Comparison of ENCODE assay signal across 21 cellular contexts in genomic region chr2:46806526-46806925, GRCh38.
DNase-seq lines count a peak whose midpoint lies in the region; ATAC-seq and TF ChIP-seq lines count a peak whose summit lies in the region.
"Had no signal": no experiment of that assay in that cellular context is flagged by ENCODE, and none has a peak within 500 bp of the region (broad histone marks: within the 10 kb centered on the region; RNA-seq: fewer than 3 reads in every experiment).

No MANE protein-coding gene starts in this region.

- H2AK5ac ChIP-seq in mesenchymal stem cell (ENCODE audit: low read length, severe bottlenecking) = no peak overlapping the region

- no peaks in the 10 kb centered on the region for H3K4me1 Mint-ChIP-seq in activated naive CD8-positive, alpha-beta T cell treated with anti-CD3 and anti-CD28 coated beads, Interleukin-2, amount 50 U/mL, for 24 hours
- H3K4me1 Mint-ChIP-seq: WTC11 had no signal

- H2BK12ac ChIP-seq in mesenchymal stem cell (ENCODE audit: low read length in 2 of 2) = no peak overlapping the region

- H3K27ac Mint-ChIP-seq in activated naive CD8-positive, alpha-beta T cell treated with anti-CD3 and anti-CD28 coated beads, Interleukin-2, amount 50 U/mL, for 24 hours = no peak overlapping the region
- H3K27ac Mint-ChIP-seq: activated T-helper 1 cell treated with anti-CD3 and anti-CD28 coated beads, Interleukin-12 subunit alpha, Interleukin-12 subunit beta, Interleukin-2, Interleukin-4 antibody, amounts not matched to agents 30 ng/mL and 10 ng/mL and 1 ng/mL, durations not matched to agents 14 hours and 24 hours and 36 hours; CD4-positive, alpha-beta T cell; WTC11 had no signal

- no peaks in the 10 kb centered on the region for H3K9me3 ChIP-seq in mesenchymal stem cell (ENCODE audit: control insufficient read depth, low read length)
- H3K9me3 ChIP-seq: gastroesophageal sphincter, left lung, neutrophil, upper lobe of left lung had no signal

- H3K4me3 Mint-ChIP-seq in activated naive CD8-positive, alpha-beta T cell treated with anti-CD3 and anti-CD28 coated beads, Interleukin-2, amount 50 U/mL, for 24 hours = no peak overlapping the region
- H3K4me3 Mint-ChIP-seq: activated T-helper 1 cell treated with anti-CD3 and anti-CD28 coated beads, Interleukin-12 subunit alpha, Interleukin-12 subunit beta, Interleukin-2, Interleukin-4 antibody, amounts not matched to agents 30 ng/mL and 10 ng/mL and 1 ng/mL, durations not matched to agents 14 hours and 24 hours and 36 hours; CD4-positive, alpha-beta T cell; WTC11 had no signal

- H3K4me1 ChIP-seq in mesenchymal stem cell (ENCODE audit: control insufficient read depth, insufficient read depth, low read depth, low read length) = peaks cover 10% of the 10 kb centered on the region
- H3K4me1 ChIP-seq: left lung had no signal

- H3K14ac ChIP-seq in mesenchymal stem cell (ENCODE audit: low read length in 2 of 2) = no peak overlapping the region

- DNase-seq in AG10803 (ENCODE audit: low read depth) (peak; percentile 55), LHCN-M2 (ENCODE audit: low read depth) (peak; percentile 69), choroid plexus epithelial cell (ENCODE audit: low read depth) (peak; percentile 34), mesenchymal stem cell (no peak)
- no peak for DNase-seq in activated naive CD8-positive, alpha-beta T cell treated with anti-CD3 and anti-CD28 coated beads, Interleukin-2, amount 50 U/mL, for 24 hours
- DNase-seq in activated CD4-positive, alpha-beta T cell treated with anti-CD3 and anti-CD28 coated beads, Interleukin-2, amount 50 U/mL, for 4 hours = no peak
- DNase-seq: CD4-positive, alpha-beta T cell; central memory CD4-positive, alpha-beta T cell; DMS53; left lung; NCI-H2081 treated with DMSO at 0.1 percent for 48 hours; NCI-H524 treated with DMSO at 0.1 percent for 48 hours; retina; T-helper 2 cell; upper lobe of left lung had no signal

- H3K4ac ChIP-seq in mesenchymal stem cell (ENCODE audit: low read depth in 1 of 2, low read length in 2 of 2) = no peak overlapping the region

- H3K18ac ChIP-seq in mesenchymal stem cell (ENCODE audit: low read depth in 1 of 2, low read length in 2 of 2) = no peak overlapping the region

- no peak overlapping the region for H4K91ac ChIP-seq in mesenchymal stem cell (ENCODE audit: low read length)

- H3K36me3 Mint-ChIP-seq in activated naive CD8-positive, alpha-beta T cell treated with anti-CD3 and anti-CD28 coated beads, Interleukin-2, amount 50 U/mL, for 24 hours (ENCODE audit: low read depth) = no peaks in the 10 kb centered on the region
- H3K36me3 Mint-ChIP-seq: WTC11 had no signal

- H3K27ac ChIP-seq in mesenchymal stem cell (ENCODE audit: low read length, poor library complexity, severe bottlenecking) = no peak overlapping the region
- H3K27ac ChIP-seq: gastroesophageal sphincter, left lung, neutrophil, upper lobe of left lung had no signal

- WGBS in mesenchymal stem cell = 96% methylated on average over 3 of the region's 3 CpGs

- no peak overlapping the region for H2AFZ ChIP-seq in mesenchymal stem cell (ENCODE audit: low read depth, low read length)

- no peak for ATAC-seq in activated naive CD8-positive, alpha-beta T cell treated with anti-CD3 and anti-CD28 coated beads, Interleukin-2, amount 50 U/mL, for 24 hours
- no peak for ATAC-seq in GM19452 (IDR thresholded peaks at IDR 0.05; ENCODE audit: unreplicated experiment)
- no peak for ATAC-seq in GM19035 (IDR thresholded peaks at IDR 0.05; ENCODE audit: unreplicated experiment)
- ATAC-seq: gastroesophageal sphincter, left lung, WTC11 had no signal

- no peak overlapping the region for H2BK15ac ChIP-seq in mesenchymal stem cell (ENCODE audit: low read depth, poor library complexity, severe bottlenecking)

- H4K8ac ChIP-seq in mesenchymal stem cell (ENCODE audit: low read length) = no peak overlapping the region

- H3K36me3 ChIP-seq in mesenchymal stem cell (ENCODE audit: control insufficient read depth in 1 of 2, insufficient read depth in 2 of 2, low read depth in 1 of 2, low read length in 2 of 2) = peaks cover 0 to 20% of the 10 kb centered on the region in 2 experiments
- H3K36me3 ChIP-seq: gastroesophageal sphincter, left lung, neutrophil, upper lobe of left lung had no signal

- H3K9me3 Mint-ChIP-seq in activated naive CD8-positive, alpha-beta T cell treated with anti-CD3 and anti-CD28 coated beads, Interleukin-2, amount 50 U/mL, for 24 hours = peaks cover 8% of the 10 kb centered on the region
- H3K9me3 Mint-ChIP-seq: activated T-helper 1 cell treated with anti-CD3 and anti-CD28 coated beads, Interleukin-12 subunit alpha, Interleukin-12 subunit beta, Interleukin-2, Interleukin-4 antibody, amounts not matched to agents 30 ng/mL and 10 ng/mL and 1 ng/mL, durations not matched to agents 14 hours and 24 hours and 36 hours; WTC11 had no signal

- peaks cover 10% of the 10 kb centered on the region for H3K27me3 Mint-ChIP-seq in activated naive CD8-positive, alpha-beta T cell treated with anti-CD3 and anti-CD28 coated beads, Interleukin-2, amount 50 U/mL, for 24 hours

- no peaks in the 10 kb centered on the region for H3K27me3 ChIP-seq in mesenchymal stem cell (ENCODE audit: control insufficient read depth in 1 of 2, insufficient read depth in 1 of 2, low read length in 2 of 2)
- H3K27me3 ChIP-seq: gastroesophageal sphincter, left lung, neutrophil, upper lobe of left lung had no signal

- no peak overlapping the region for H2BK5ac ChIP-seq in mesenchymal stem cell (ENCODE audit: low read depth, low read length, poor library complexity, severe bottlenecking)

- peak overlapping the region; percentile 72 for H3K9ac ChIP-seq in mesenchymal stem cell (ENCODE audit: low read length)

- H3K23ac ChIP-seq in mesenchymal stem cell (ENCODE audit: low read length in 2 of 2) = no peak overlapping the region

- no peak overlapping the region for H3K4me2 ChIP-seq in mesenchymal stem cell (ENCODE audit: low read length, poor library complexity, severe bottlenecking)

- TF ChIP-seq CTCF in AG10803 (conservative IDR thresholded peaks at IDR 0.05; ENCODE audit: low read length) = no peak
- no peak for TF ChIP-seq CTCF in choroid plexus epithelial cell (conservative IDR thresholded peaks at IDR 0.05; ENCODE audit: low read depth, low read length)

- H3K79me1 ChIP-seq in mesenchymal stem cell (replicated peaks; ENCODE audit: low read length, poor library complexity, severe bottlenecking) = no peaks in the 10 kb centered on the region

- H3K4me3 ChIP-seq in AG10803 (ENCODE audit: low read length) = no peak overlapping the region
- H3K4me3 ChIP-seq in choroid plexus epithelial cell (ENCODE audit: low read depth, low read length) = no peak overlapping the region
- H3K4me3 ChIP-seq in mesenchymal stem cell (ENCODE audit: insufficient read depth in 1 of 2, low read depth in 1 of 2, low read length in 2 of 2) = no peak overlapping the region
- H3K4me3 ChIP-seq: gastroesophageal sphincter, left lung, upper lobe of left lung had no signal

- no peak overlapping the region for H2BK120ac ChIP-seq in mesenchymal stem cell (ENCODE audit: low read depth, low read length)

Comparison
In these comparisons a context has a peak if more than half of its experiments do, and no peak if none do; other contexts are left out.
1. DNase-seq: peak in AG10803 (single experiment), LHCN-M2 (single experiment) and choroid plexus epithelial cell (single experiment); none in mesenchymal stem cell (single experiment), activated naive CD8-positive, alpha-beta T cell treated with anti-CD3 and anti-CD28 coated beads, Interleukin-2, amount 50 U/mL, for 24 hours (single experiment) and activated CD4-positive, alpha-beta T cell treated with anti-CD3 and anti-CD28 coated beads, Interleukin-2, amount 50 U/mL, for 4 hours (0 of 2).